ENCODE assay signal across 8 cellular contexts in genomic region chr19:2476451-2477140, GRCh38. TPM values are rescaled to one million over a fixed set of nuclear protein-coding genes. Genes with fewer than 3 reads are reported as not detected.
A peak's percentile ranks its signal among the peaks of the same experiment; 100 is the strongest.
DNase-seq lines count a peak whose midpoint lies in the region; ATAC-seq and TF ChIP-seq lines count a peak whose summit lies in the region.

No MANE protein-coding gene starts in this region.

- ATAC-seq in activated CD4-positive, alpha-beta T cell treated with anti-CD3 and anti-CD28 coated beads for 36 hours, result peak; percentile 31
- peak; percentile 0 to 1 for ATAC-seq in lower lobe of right lung

- intact Hi-C loops in activated CD4-positive, alpha-beta T cell treated with anti-CD3 and anti-CD28 coated beads for 36 hours (cut with DNase I, micrococcal nuclease), result loop anchor here (1.0 to 5.0 kb wide), 3 partner anchors 77 to 314 kb away; partner anchors contain the start of gene DOT1L (in 1 of the 2)
- intact Hi-C loops in lower lobe of right lung (cut with DNase I), result loop anchor here (10.0 kb wide), 1 partner anchor 138 kb away; no protein-coding TSS in a partner anchor

- peaks cover 5% of the 10 kb centered on the region for H3K9me3 Mint-ChIP-seq in activated CD4-positive, alpha-beta T cell treated with anti-CD3 and anti-CD28 coated beads for 36 hours (ENCODE audit: low read depth)

- H3K36me3 ChIP-seq in HUES48 (ENCODE audit: control insufficient read depth, insufficient read depth, low read length), result no peaks in the 10 kb centered on the region
- H3K36me3 ChIP-seq in lower lobe of right lung, result peaks cover 12% of the 10 kb centered on the region

- H3K27ac ChIP-seq in HUES48 (ENCODE audit: low read depth, low read length), result peak overlapping the region; percentile 92
- H3K27ac ChIP-seq in lower lobe of right lung, result peak overlapping the region; percentile 89

- H3K4me3 Mint-ChIP-seq in activated CD4-positive, alpha-beta T cell treated with anti-CD3 and anti-CD28 coated beads for 36 hours, result peak overlapping the region; percentile 94

- H3K4me3 ChIP-seq in HUES48 (ENCODE audit: low read depth, low read length), result peak overlapping the region; percentile 91
- H3K4me3 ChIP-seq in choroid plexus epithelial cell (ENCODE audit: low read depth, low read length), result peak overlapping the region; percentile 99
- peak overlapping the region; percentile 97 for H3K4me3 ChIP-seq in lower lobe of right lung

- H3K36me3 Mint-ChIP-seq in activated CD4-positive, alpha-beta T cell treated with anti-CD3 and anti-CD28 coated beads for 36 hours (ENCODE audit: low read depth), result peaks cover 23% of the 10 kb centered on the region

- TF ChIP-seq CTCF in choroid plexus epithelial cell (conservative IDR thresholded peaks at IDR 0.05; ENCODE audit: low read depth, low read length) (no peak), lower lobe of right lung (IDR thresholded peaks at IDR 0.05) (no peak)

- no peaks in the 10 kb centered on the region for H3K27me3 Mint-ChIP-seq in activated CD4-positive, alpha-beta T cell treated with anti-CD3 and anti-CD28 coated beads for 36 hours

- H3K27ac Mint-ChIP-seq in activated CD4-positive, alpha-beta T cell treated with anti-CD3 and anti-CD28 coated beads for 36 hours, result peak overlapping the region; percentile 90

- peak overlapping the region; percentile 46 for H3K9ac ChIP-seq in HUES48 (ENCODE audit: low read depth, low read length)

- H3K4me1 Mint-ChIP-seq in activated CD4-positive, alpha-beta T cell treated with anti-CD3 and anti-CD28 coated beads for 36 hours, result peaks cover 22% of the 10 kb centered on the region

- POLR2A ChIA-PET in activated CD4-positive, alpha-beta T cell treated with anti-CD3 and anti-CD28 coated beads for 36 hours (lab: Charles Lee), result interaction anchor here (0.5 to 4.1 kb wide), 25 partner anchors 16 to 604 kb away, joined by 3 to 106 read pairs (median 6); partner anchors contain the start of genes LMNB2, THOP1, TIMM13 and ZNF57

- DNase-seq in NCI-H1417 (lab: John Stamatoyannopoulos, UW) (peak; percentile 23 to 77 (median 71)), NCI-H1417 treated with DMSO at 0.1 percent for 48 hours (lab: John Stamatoyannopoulos, UW) (no peak), choroid plexus epithelial cell (ENCODE audit: low read depth) (peak; percentile 91), lower lobe of right lung (peak; percentile 70), mesenteric fat pad (ENCODE audit: low spot score) (no peak)
- DNase-seq in activated CD4-positive, alpha-beta T cell treated with anti-CD3 and anti-CD28 coated beads for 36 hours, result peak; percentile 88
- peak; percentile 47 for DNase-seq in stimulated activated CD8-positive, alpha-beta memory T cell treated with anti-CD3 and anti-CD28 coated beads, Interleukin-15, amount 100 ng/mL, for 24 hours (ENCODE audit: low read depth)

- CTCF ChIA-PET in activated CD4-positive, alpha-beta T cell treated with anti-CD3 and anti-CD28 coated beads for 36 hours (lab: Charles Lee), result interaction anchor here (0.6 to 3.6 kb wide), 14 partner anchors 20 to 172 kb away, joined by 3 to 65 read pairs (median 6); partner anchors contain the start of gene LMNB2

- no peaks in the 10 kb centered on the region for H3K9me3 ChIP-seq in HUES48 (ENCODE audit: control insufficient read depth, insufficient read depth, low read length)
- H3K9me3 ChIP-seq in lower lobe of right lung, result no peaks in the 10 kb centered on the region

- H3K27me3 ChIP-seq in HUES48 (ENCODE audit: control insufficient read depth, insufficient read depth, low read length) (peaks cover 43% of the 10 kb centered on the region), lower lobe of right lung (ENCODE audit: low read depth) (no peaks in the 10 kb centered on the region)

- peaks cover 3% of the 10 kb centered on the region; the same call in 1 of the 2 replicates for H3K4me1 ChIP-seq in HUES48 (ENCODE audit: control insufficient read depth, insufficient read depth, low read length)
- peaks cover 38% of the 10 kb centered on the region for H3K4me1 ChIP-seq in lower lobe of right lung

RNA-seq across cellular contexts. Expression of gene GADD45B, which starts 0.7 kb away (rescaled TPM):
- 10 to 100 TPM; 57.7 to 71.2 TPM for total RNA-seq in activated CD4-positive, alpha-beta T cell treated with anti-CD3 and anti-CD28 coated beads for 36 hours
- total RNA-seq in lower lobe of right lung (89.9 TPM), mesenteric fat pad (365 TPM)

RNA-seq across cellular contexts. Expression of gene LMNB2, which starts 19.8 kb away (rescaled TPM):
- 10 to 100 TPM; 91.0 to 93.9 TPM for total RNA-seq in activated CD4-positive, alpha-beta T cell treated with anti-CD3 and anti-CD28 coated beads for 36 hours
- 20.9 TPM for total RNA-seq in lower lobe of right lung
- total RNA-seq in mesenteric fat pad, result 19.6 TPM

RNA-seq across cellular contexts. Expression of gene TIMM13, which starts 49.2 kb away (rescaled TPM):
- total RNA-seq in activated CD4-positive, alpha-beta T cell treated with anti-CD3 and anti-CD28 coated beads for 36 hours, result 100 to 1,000 TPM in 1 of 2 experiments, 10 to 100 TPM in 1; 70.7 to 104 TPM
- total RNA-seq in lower lobe of right lung (53.3 TPM), mesenteric fat pad (80.3 TPM)

Comparison
In these comparisons a context has a peak if more than half of its experiments do, and no peak if none do; other contexts are left out.
1. DNase-seq: peak in NCI-H1417 (3 of 3), activated CD4-positive, alpha-beta T cell treated with anti-CD3 and anti-CD28 coated beads for 36 hours (single experiment), choroid plexus epithelial cell (single experiment), lower lobe of right lung (single experiment) and stimulated activated CD8-positive, alpha-beta memory T cell treated with anti-CD3 and anti-CD28 coated beads, Interleukin-15, amount 100 ng/mL, for 24 hours (single experiment); none in NCI-H1417 treated with DMSO at 0.1 percent for 48 hours (single experiment) and mesenteric fat pad (single experiment).
2. Peak in every context shown above with its lines, with median percentiles within 50 percentile points of each other: H3K4me3 ChIP-seq.